In the genomic region with DNA sequence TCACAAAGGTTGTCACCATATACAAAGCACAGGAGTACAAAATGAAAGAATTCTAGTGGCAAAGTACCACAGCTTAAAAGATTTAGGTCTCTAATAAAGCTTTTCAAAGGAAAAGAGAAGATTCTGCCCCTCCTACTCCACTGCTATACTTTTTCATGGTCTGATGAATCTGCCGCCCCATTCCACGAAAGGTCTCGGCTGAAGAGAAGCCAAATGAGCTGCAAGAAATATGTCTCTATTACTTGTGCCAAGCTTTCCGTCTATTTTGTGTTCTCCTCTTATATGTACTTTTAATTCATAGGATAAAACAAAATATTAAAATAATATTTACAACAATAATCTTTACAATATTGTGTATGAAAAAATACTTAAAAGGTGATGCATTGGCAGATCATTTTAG, we compare ENCODE assay signal across 20 cellular contexts.
DNase-seq lines count a peak whose midpoint lies in the region; ATAC-seq and TF ChIP-seq lines count a peak whose summit lies in the region.
"Had no signal": no experiment of that assay in that cellular context is flagged by ENCODE, and none has a peak within 500 bp of the region (broad histone marks: within the 10 kb centered on the region; RNA-seq: fewer than 3 reads in every experiment).

No MANE protein-coding gene starts in this region.

- CTCF ChIA-PET in HEK293T (lab: Yijun Ruan, JAX) = no interaction called here

- no peaks in the 10 kb centered on the region for H3K27me3 ChIP-seq in adipocyte (replicated peaks; ENCODE audit: control insufficient read depth, insufficient read depth, low read length)
- no peaks in the 10 kb centered on the region for H3K27me3 ChIP-seq in skeletal muscle satellite cell (ENCODE audit: control insufficient read depth, insufficient read depth, low read length)
- H3K27me3 ChIP-seq: brain microvascular endothelial cell, neutrophil had no signal

- H3K4me3 ChIP-seq in adipocyte (ENCODE audit: low read length) = peak overlapping the region; percentile 68
- H3K4me3 ChIP-seq in skeletal muscle satellite cell (ENCODE audit: low read length) = peak overlapping the region; percentile 60
- H3K4me3 ChIP-seq: mucosa of descending colon had no signal

- POLR2A ChIA-PET in HEK293T (lab: Yijun Ruan, JAX) = interaction anchor here (1.0 kb wide), 1 partner anchor 27 kb away, joined by 4 read pairs; no protein-coding TSS in a partner anchor

- in situ Hi-C loops in G401 (cut with HindIII; ENCODE audit: low sequenced_read_pairs) = no loop called here

- H3K36me3 ChIP-seq in adipocyte (ENCODE audit: control insufficient read depth, insufficient read depth, low read length, severe bottlenecking) = no peaks in the 10 kb centered on the region
- no peaks in the 10 kb centered on the region for H3K36me3 ChIP-seq in skeletal muscle satellite cell (ENCODE audit: insufficient read depth, low read length)
- H3K36me3 ChIP-seq: brain microvascular endothelial cell, neutrophil had no signal

- peak; percentile 77 for DNase-seq in G401 (ENCODE audit: low spot score)
- DNase-seq in adipocyte (ENCODE audit: low read depth) = peak; percentile 13
- DNase-seq in left kidney (ENCODE audit: low read depth, low spot score) = peak; percentile 49
- DNase-seq in HEK293T (ENCODE audit: extremely low spot score) = no peak
- DNase-seq in omental fat pad (ENCODE audit: low spot score) = no peak
- no peak for DNase-seq in stimulated activated naive CD8-positive, alpha-beta T cell treated with anti-CD3 and anti-CD28 coated beads, Interleukin-15, Interleukin-2, amounts not matched to agents 100 U/mL and 50 U/mL, for 24 hours
- DNase-seq: activated CD4-positive, alpha-beta T cell treated with anti-CD3 and anti-CD28 coated beads for 1 hour; brain microvascular endothelial cell; dermis blood vessel endothelial cell; DMS153; HCEC 1CT; left colon; mucosa of descending colon; NCI-H187; NCI-H226 had no signal

- peak overlapping the region; percentile 82 for H3K4me2 ChIP-seq in skeletal muscle satellite cell (ENCODE audit: low read length)

- H3K9me3 ChIP-seq in adipocyte (ENCODE audit: control insufficient read depth, low read length) (no peaks in the 10 kb centered on the region), skeletal muscle satellite cell (replicated peaks; ENCODE audit: low read length) (no peaks in the 10 kb centered on the region)
- H3K9me3 ChIP-seq: mucosa of descending colon, neutrophil had no signal

- H3K9ac ChIP-seq in adipocyte (ENCODE audit: low read length) = peak overlapping the region; percentile 27
- H3K9ac ChIP-seq in skeletal muscle satellite cell (ENCODE audit: low read depth, low read length) = peak overlapping the region; percentile 60

- ATAC-seq in GM21447 (IDR thresholded peaks at IDR 0.05; ENCODE audit: unreplicated experiment) (no peak), omental fat pad (ENCODE audit: low FRiP score) (no peak)
- ATAC-seq in stimulated activated naive CD8-positive, alpha-beta T cell treated with anti-CD3 and anti-CD28 coated beads, Interleukin-15, Interleukin-2, amounts not matched to agents 100 U/mL and 50 U/mL, for 24 hours = no peak
- ATAC-seq: activated naive CD4-positive, alpha-beta T cell treated with anti-CD3 and anti-CD28 coated beads, Interleukin-2, amount 50 U/mL, for 72 hours; left colon; mucosa of descending colon; sciatic nerve had no signal

- H3K4me1 ChIP-seq in adipocyte (ENCODE audit: control insufficient read depth, insufficient read depth, low read length) = peaks cover 9% of the 10 kb centered on the region
- peaks cover 14% of the 10 kb centered on the region for H3K4me1 ChIP-seq in skeletal muscle satellite cell (ENCODE audit: control insufficient read depth, insufficient read depth, low read length)

- TF ChIP-seq CTCF in omental fat pad (IDR thresholded peaks at IDR 0.05) = no peak

TF ChIP-seq in HEK293T, 16 proteins besides CTCF, POLR2A, EP300 and RAD21:
- TF ChIP-seq ZNF384 (IDR thresholded peaks at IDR 0.05) (no peak), NFRKB (IDR thresholded peaks at IDR 0.05) (no peak), LEF1 (IDR thresholded peaks at IDR 0.05; ENCODE audit: borderline replicate concordance) (no peak), FOXA1 (IDR thresholded peaks at IDR 0.05) (no peak), HDGF (IDR thresholded peaks at IDR 0.05; ENCODE audit: borderline replicate concordance) (no peak), BHLHE40 (IDR thresholded peaks at IDR 0.05; ENCODE audit: borderline replicate concordance) (no peak), FOXM1 (IDR thresholded peaks at IDR 0.05; ENCODE audit: borderline replicate concordance) (no peak), SP1 (IDR thresholded peaks at IDR 0.05) (no peak), ARNT (IDR thresholded peaks at IDR 0.05) (no peak), ELF4 (IDR thresholded peaks at IDR 0.05) (no peak), FOXK2 (IDR thresholded peaks at IDR 0.05) (no peak), SUZ12 (IDR thresholded peaks at IDR 0.05) (no peak), TARDBP (IDR thresholded peaks at IDR 0.05) (no peak), L3MBTL2 (conservative IDR thresholded peaks at IDR 0.05) (no peak), CTBP1 (IDR thresholded peaks at IDR 0.05; ENCODE audit: borderline replicate concordance) (no peak)
- TF ChIP-seq, protein P1, sequence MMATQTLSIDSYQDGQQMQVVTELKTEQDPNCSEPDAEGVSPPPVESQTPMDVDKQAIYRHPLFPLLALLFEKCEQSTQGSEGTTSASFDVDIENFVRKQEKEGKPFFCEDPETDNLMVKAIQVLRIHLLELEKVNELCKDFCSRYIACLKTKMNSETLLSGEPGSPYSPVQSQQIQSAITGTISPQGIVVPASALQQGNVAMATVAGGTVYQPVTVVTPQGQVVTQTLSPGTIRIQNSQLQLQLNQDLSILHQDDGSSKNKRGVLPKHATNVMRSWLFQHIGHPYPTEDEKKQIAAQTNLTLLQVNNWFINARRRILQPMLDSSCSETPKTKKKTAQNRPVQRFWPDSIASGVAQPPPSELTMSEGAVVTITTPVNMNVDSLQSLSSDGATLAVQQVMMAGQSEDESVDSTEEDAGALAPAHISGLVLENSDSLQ (IDR thresholded peaks at IDR 0.05) = no peak
TF ChIP-seq in HEK293T: peak in this region for 0.

Comparison
In these comparisons a context has a peak if more than half of its experiments do, and no peak if none do; other contexts are left out.
1. DNase-seq: peak in G401 (single experiment), adipocyte (single experiment) and left kidney (single experiment); none in HEK293T (single experiment), omental fat pad (single experiment) and stimulated activated naive CD8-positive, alpha-beta T cell treated with anti-CD3 and anti-CD28 coated beads, Interleukin-15, Interleukin-2, amounts not matched to agents 100 U/mL and 50 U/mL, for 24 hours (single experiment).